ENCODE assay signal across 14 cellular contexts in genomic region chr17:81822312-81822637, GRCh38. TPM values are rescaled to one million over a fixed set of nuclear protein-coding genes. Genes with fewer than 3 reads are reported as not detected.
DNase-seq lines count a peak whose midpoint lies in the region; ATAC-seq and TF ChIP-seq lines count a peak whose summit lies in the region.
"Had no signal": no experiment of that assay in that cellular context is flagged by ENCODE, and none has a peak within 500 bp of the region (broad histone marks: within the 10 kb centered on the region; RNA-seq: fewer than 3 reads in every experiment).

No MANE protein-coding gene starts in this region.

- no peak overlapping the region; the same call in 1 of the 2 replicates for H2AFZ ChIP-seq in DND-41 (ENCODE audit: low read depth, low read length)

- H3K27me3 ChIP-seq in DND-41 (ENCODE audit: insufficient read depth, low read length, poor library complexity) (no peaks in the 10 kb centered on the region), left lung (peaks cover 0 to 10% of the 10 kb centered on the region in 2 donors), spleen (replicated peaks in 1 of 7) (peaks cover 0 to 4% (median 0%) of the 10 kb centered on the region in 7 donors)

- H3K79me2 ChIP-seq in DND-41 (ENCODE audit: insufficient read depth, low read length) = peaks cover 10% of the 10 kb centered on the region

- H3K36me3 ChIP-seq in DND-41 (ENCODE audit: insufficient read depth, low read length) (peaks cover 20% of the 10 kb centered on the region), left lung (peaks cover 0 to 26% of the 10 kb centered on the region in 2 donors), spleen (peaks cover 0 to 37% (median 22%) of the 10 kb centered on the region in 6 donors)

- no peak for TF ChIP-seq POLR2A in spleen (IDR thresholded peaks at IDR 0.05)

- peak overlapping the region; percentile 68; the same call in 1 of the 2 replicates for H3K27ac ChIP-seq in DND-41 (ENCODE audit: low read length)
- H3K27ac ChIP-seq in left lung = peak overlapping the region; percentile 61 to 76
- H3K27ac ChIP-seq in spleen = peak overlapping the region; percentile 54 to 80 (median 72)

- WGBS in spleen, 5 donors = 77 to 89% (median 81%) methylated on average over 6 to 8 of the region's 8 CpGs

- H4K20me1 ChIP-seq in DND-41 (ENCODE audit: insufficient read depth, low read length) = peaks cover 13% of the 10 kb centered on the region

- H3K4me1 ChIP-seq in DND-41 (ENCODE audit: insufficient read depth, low read length) (peaks cover 20% of the 10 kb centered on the region), left lung (peaks cover 15 to 28% of the 10 kb centered on the region in 2 donors), spleen (peaks cover 7 to 34% (median 23%) of the 10 kb centered on the region in 6 donors)

- POLR2A ChIA-PET in WTC11 (lab: Charles Lee) = no interaction called here

- no peak for TF ChIP-seq CTCF in DND-41 (IDR thresholded peaks at IDR 0.05; ENCODE audit: borderline replicate concordance, extremely low read depth, low read length, poor library complexity, severe bottlenecking)
- TF ChIP-seq CTCF in WTC11 (IDR thresholded peaks at IDR 0.05) = no peak
- no peak for TF ChIP-seq CTCF in left lung (IDR thresholded peaks at IDR 0.05)
- no peak for TF ChIP-seq CTCF in spleen (IDR thresholded peaks at IDR 0.05 in 8 of 11, conservative IDR thresholded peaks at IDR 0.05 in 3 of 11)

- no peak for DNase-seq in DND-41
- DNase-seq in WTC11 (ENCODE audit: low spot score) = no peak
- DNase-seq in left lung = no peak
- DNase-seq in spleen = no peak
- no peak for DNase-seq in activated naive CD4-positive, alpha-beta T cell treated with anti-CD3 and anti-CD28 coated beads, Interleukin-2, amount 10 ng/mL, durations not matched to agents 7 days and 5 days
- no peak for DNase-seq in AG08396 (ENCODE audit: low spot score)
- DNase-seq: activated CD8-positive, alpha-beta memory T cell treated with anti-CD3 and anti-CD28 coated beads, Interleukin-2, amount 50 U/mL, for 4 hours had no signal

- H3K9me3 Mint-ChIP-seq in WTC11 = no peaks in the 10 kb centered on the region
- H3K9me3 Mint-ChIP-seq in activated naive CD4-positive, alpha-beta T cell treated with anti-CD3 and anti-CD28 coated beads, Interleukin-2, amount 10 ng/mL, durations not matched to agents 7 days and 5 days = no peaks in the 10 kb centered on the region
- H3K9me3 Mint-ChIP-seq: CD14-positive monocyte had no signal

- H3K4me3 ChIP-seq in DND-41 (ENCODE audit: low read depth in 1 of 2, low read length in 2 of 2) (no peak overlapping the region), left lung (no peak overlapping the region), spleen (no peak overlapping the region)

- peak overlapping the region; percentile 32; the same call in 1 of the 2 replicates for H3K4me2 ChIP-seq in DND-41 (ENCODE audit: insufficient read depth, low read length)
- H3K4me2 ChIP-seq: SK-N-SH had no signal

- no peaks in the 10 kb centered on the region for H3K36me3 Mint-ChIP-seq in WTC11
- peaks cover 3% of the 10 kb centered on the region for H3K36me3 Mint-ChIP-seq in activated naive CD4-positive, alpha-beta T cell treated with anti-CD3 and anti-CD28 coated beads, Interleukin-2, amount 10 ng/mL, durations not matched to agents 7 days and 5 days

- no peak overlapping the region for H3K4me3 Mint-ChIP-seq in WTC11
- H3K4me3 Mint-ChIP-seq in activated naive CD4-positive, alpha-beta T cell treated with anti-CD3 and anti-CD28 coated beads, Interleukin-2, amount 10 ng/mL, durations not matched to agents 7 days and 5 days = no peak overlapping the region
- H3K4me3 Mint-ChIP-seq: activated naive CD8-positive, alpha-beta T cell; CD14-positive monocyte had no signal

- H3K9me3 ChIP-seq in DND-41 (ENCODE audit: insufficient read depth, low read length, severe bottlenecking) = no peaks in the 10 kb centered on the region
- no peaks in the 10 kb centered on the region for H3K9me3 ChIP-seq in left lung
- H3K9me3 ChIP-seq in spleen = no peaks in the 10 kb centered on the region
- H3K9me3 ChIP-seq: SK-N-SH had no signal

- peak overlapping the region; percentile 27; the same call in 1 of the 2 replicates for H3K27ac Mint-ChIP-seq in WTC11
- no peak overlapping the region for H3K27ac Mint-ChIP-seq in activated naive CD4-positive, alpha-beta T cell treated with anti-CD3 and anti-CD28 coated beads, Interleukin-2, amount 10 ng/mL, durations not matched to agents 7 days and 5 days
- H3K27ac Mint-ChIP-seq: activated naive CD8-positive, alpha-beta T cell had no signal

- no peaks in the 10 kb centered on the region for H3K27me3 Mint-ChIP-seq in WTC11 (ENCODE audit: low read depth)
- peaks cover 11% of the 10 kb centered on the region for H3K27me3 Mint-ChIP-seq in activated naive CD4-positive, alpha-beta T cell treated with anti-CD3 and anti-CD28 coated beads, Interleukin-2, amount 10 ng/mL, durations not matched to agents 7 days and 5 days

- intact Hi-C loops in left lung (cut with DNase I) (no loop called here), spleen (cut with DNase I; ENCODE audit: low total_unique reads) (no loop called here)

- CTCF ChIA-PET in WTC11 (lab: Charles Lee) = interaction anchor here (0.7 to 3.8 kb wide), 12 partner anchors 11 to 89 kb away, joined by 3 to 18 read pairs (median 4); partner anchors contain the start of gene MCRIP1
- CTCF ChIA-PET in activated naive CD4-positive, alpha-beta T cell treated with anti-CD3 and anti-CD28 coated beads, Interleukin-2, amount 10 ng/mL, durations not matched to agents 7 days and 5 days (lab: Charles Lee) = no interaction called here

- peak overlapping the region; percentile 36 for H3K9ac ChIP-seq in DND-41 (ENCODE audit: low read depth, low read length)
- H3K9ac ChIP-seq: SK-N-SH had no signal

- H3K4me1 Mint-ChIP-seq in WTC11 = peaks cover 5% of the 10 kb centered on the region
- peaks cover 14% of the 10 kb centered on the region for H3K4me1 Mint-ChIP-seq in activated naive CD4-positive, alpha-beta T cell treated with anti-CD3 and anti-CD28 coated beads, Interleukin-2, amount 10 ng/mL, durations not matched to agents 7 days and 5 days

- ATAC-seq in DND-41 (ENCODE audit: insufficient read depth, low read depth) = no peak
- ATAC-seq in WTC11 = no peak
- no peak for ATAC-seq in left lung
- ATAC-seq in GM18502 (IDR thresholded peaks at IDR 0.05; ENCODE audit: poor library complexity, unreplicated experiment) = no peak

TF ChIP-seq in WTC11, 78 proteins besides CTCF, POLR2A, EP300 and RAD21 (continues in another document):
- TF ChIP-seq USF2 (CRISPR knock-in tag; IDR thresholded peaks at IDR 0.05) (no peak), TP53 (CRISPR knock-in tag; IDR thresholded peaks at IDR 0.05) (no peak), TEAD4 (CRISPR knock-in tag; IDR thresholded peaks at IDR 0.05) (no peak), RORB (CRISPR knock-in tag; IDR thresholded peaks at IDR 0.05) (no peak), AR (CRISPR knock-in tag; IDR thresholded peaks at IDR 0.05) (no peak)

RNA-seq across cellular contexts. Expression of gene MCRIP1, which starts 10.8 kb away (rescaled TPM):
- 126 to 144 TPM (median 131 TPM) in 3 replicates for total RNA-seq in WTC11 (2021)
- 10 to 100 TPM; 61.7 to 74.0 TPM for total RNA-seq in left lung
- 10 to 100 TPM; 47.5 to 71.3 (median 52.6) TPM for total RNA-seq in spleen
- 100 to 1,000 TPM in 2 of 3 donors, 10 to 100 TPM in 1; 75.9 to 182 (median 111) TPM for polyA plus RNA-seq in spleen

RNA-seq across cellular contexts. Expression of gene PPP1R27, which starts 12.6 kb away (rescaled TPM):
- not detected in 3 replicates for total RNA-seq in WTC11 (2021)
- not detected for total RNA-seq in left lung
- total RNA-seq in spleen = not detected
- under 1 TPM in 2 of 3 donors, not detected in 1; 0.09 to 0.39 TPM for polyA plus RNA-seq in spleen
- total RNA-seq: cerebellum, lung microvascular endothelial cell had no signal

RNA-seq across cellular contexts. Expression of gene GCGR, which starts 18.3 kb away (rescaled TPM):
- total RNA-seq in WTC11 (2021) = 0.85 to 1.4 TPM (median 1.4 TPM) in 3 replicates
- under 1 TPM in 1 of 2 donors, not detected in 1; 0.13 TPM for total RNA-seq in left lung
- total RNA-seq in spleen = under 1 TPM in 1 of 7 donors, not detected in 6; 0.37 TPM
- under 1 TPM; 0.06 to 0.15 (median 0.13) TPM for polyA plus RNA-seq in spleen
- total RNA-seq: cerebellum, epithelial cell of proximal tubule, lung microvascular endothelial cell had no signal
- polyA plus RNA-seq: CD14-positive monocyte, SK-N-SH had no signal

RNA-seq across cellular contexts. Expression of gene P4HB, which starts 38.1 kb away (rescaled TPM):
- total RNA-seq in WTC11 (2021) = 343 to 380 TPM (median 360 TPM) in 3 replicates
- total RNA-seq in left lung = 100 to 1,000 TPM; 851 to 935 TPM
- total RNA-seq in spleen = 1,000 to 10,000 TPM in 3 of 7 donors, 100 to 1,000 TPM in 4; 561 to 1,208 (median 823) TPM
- 100 to 1,000 TPM; 161 to 366 (median 188) TPM for polyA plus RNA-seq in spleen

RNA-seq across cellular contexts. Expression of gene ARHGDIA, which starts 48.9 kb away (rescaled TPM):
- total RNA-seq in WTC11 (2021) (200 to 247 TPM (median 203 TPM) in 3 replicates), left lung (100 to 1,000 TPM; 339 to 481 TPM), spleen (100 to 1,000 TPM; 155 to 392 (median 293) TPM)
- polyA plus RNA-seq in spleen = 100 to 1,000 TPM; 131 to 261 (median 137) TPM
